In genomic region chr17:12415031-12415430, GRCh38 we compare ENCODE assay signal across 18 cellular contexts.
A peak's percentile ranks its signal among the peaks of the same experiment; 100 is the strongest.
DNase-seq lines count a peak whose midpoint lies in the region; ATAC-seq and TF ChIP-seq lines count a peak whose summit lies in the region.
"Had no signal": no experiment of that assay in that cellular context is flagged by ENCODE, and none has a peak within 500 bp of the region (broad histone marks: within the 10 kb centered on the region; RNA-seq: fewer than 3 reads in every experiment).

No MANE protein-coding gene starts in this region.

- H3K4me1 Mint-ChIP-seq in activated CD4-positive, alpha-beta T cell treated with anti-CD3 and anti-CD28 coated beads, Interleukin-2, amount 10 ng/mL, durations not matched to agents 24 days and 14 days: no peaks in the 10 kb centered on the region
- H3K4me1 Mint-ChIP-seq in endothelial cell (ENCODE audit: unreplicated experiment): peaks cover 5% of the 10 kb centered on the region
- H3K4me1 Mint-ChIP-seq: activated naive CD8-positive, alpha-beta T cell treated with anti-CD3 and anti-CD28 coated beads, Interleukin-2, amount 10 ng/mL, durations not matched to agents 7 days and 5 days had no signal

- ATAC-seq in mucosa of descending colon: peak; percentile 27
- no peak for ATAC-seq in HG03139 (IDR thresholded peaks at IDR 0.05; ENCODE audit: unreplicated experiment)
- no peak for ATAC-seq in HG03196 (IDR thresholded peaks at IDR 0.05; ENCODE audit: unreplicated experiment)
- ATAC-seq: upper lobe of right lung had no signal

- no peaks in the 10 kb centered on the region for H3K36me3 Mint-ChIP-seq in activated CD4-positive, alpha-beta T cell treated with anti-CD3 and anti-CD28 coated beads, Interleukin-2, amount 10 ng/mL, durations not matched to agents 24 days and 14 days (ENCODE audit: low read depth)
- no peaks in the 10 kb centered on the region for H3K36me3 Mint-ChIP-seq in endothelial cell (ENCODE audit: low read depth, unreplicated experiment)
- H3K36me3 Mint-ChIP-seq: activated naive CD8-positive, alpha-beta T cell treated with anti-CD3 and anti-CD28 coated beads, Interleukin-2, amount 10 ng/mL, durations not matched to agents 7 days and 5 days had no signal

- H3K27ac ChIP-seq in epithelial cell of prostate: no peak overlapping the region
- H3K27ac ChIP-seq: upper lobe of right lung had no signal

- no peaks in the 10 kb centered on the region for H3K36me3 ChIP-seq in MG63
- no peaks in the 10 kb centered on the region for H3K36me3 ChIP-seq in mucosa of descending colon (ENCODE audit: low read depth)
- H3K36me3 ChIP-seq: upper lobe of right lung had no signal

- H3K27me3 Mint-ChIP-seq in activated CD4-positive, alpha-beta T cell treated with anti-CD3 and anti-CD28 coated beads, Interleukin-2, amount 10 ng/mL, durations not matched to agents 24 days and 14 days: no peaks in the 10 kb centered on the region
- H3K27me3 Mint-ChIP-seq in endothelial cell (ENCODE audit: unreplicated experiment): no peaks in the 10 kb centered on the region
- H3K27me3 Mint-ChIP-seq: activated naive CD8-positive, alpha-beta T cell treated with anti-CD3 and anti-CD28 coated beads, Interleukin-2, amount 10 ng/mL, durations not matched to agents 7 days and 5 days had no signal

- no peaks in the 10 kb centered on the region for H3K9me3 ChIP-seq in MG63
- no peaks in the 10 kb centered on the region for H3K9me3 ChIP-seq in mucosa of descending colon
- H3K9me3 ChIP-seq: upper lobe of right lung had no signal

- TF ChIP-seq CTCF in AG10803 (conservative IDR thresholded peaks at IDR 0.05; ENCODE audit: low read length) (no peak), mucosa of descending colon (IDR thresholded peaks at IDR 0.05) (no peak), endothelial cell (IDR thresholded peaks at IDR 0.05; ENCODE audit: unreplicated experiment) (no peak)

- no peak overlapping the region for H3K27ac Mint-ChIP-seq in activated CD4-positive, alpha-beta T cell treated with anti-CD3 and anti-CD28 coated beads, Interleukin-2, amount 10 ng/mL, durations not matched to agents 24 days and 14 days
- H3K27ac Mint-ChIP-seq in endothelial cell (ENCODE audit: unreplicated experiment): no peak overlapping the region
- H3K27ac Mint-ChIP-seq: activated naive CD8-positive, alpha-beta T cell treated with anti-CD3 and anti-CD28 coated beads, Interleukin-2, amount 10 ng/mL, durations not matched to agents 7 days and 5 days had no signal

- H3K9me3 Mint-ChIP-seq in activated CD4-positive, alpha-beta T cell treated with anti-CD3 and anti-CD28 coated beads, Interleukin-2, amount 10 ng/mL, durations not matched to agents 24 days and 14 days: peaks cover 16% of the 10 kb centered on the region
- no peaks in the 10 kb centered on the region for H3K9me3 Mint-ChIP-seq in endothelial cell (ENCODE audit: unreplicated experiment)

- DNase-seq in AG10803 (ENCODE audit: low read depth): peak; percentile 61
- DNase-seq in MG63: peak; percentile 4
- peak; percentile 31 for DNase-seq in epithelial cell of prostate (ENCODE audit: low read depth, low spot score)
- DNase-seq in mucosa of descending colon: no peak
- DNase-seq in activated CD4-positive, alpha-beta T cell treated with anti-CD3 and anti-CD28 coated beads, Interleukin-2, amount 10 ng/mL, durations not matched to agents 24 days and 14 days: no peak
- DNase-seq in endothelial cell (ENCODE audit: low spot score): no peak
- DNase-seq: activated naive CD8-positive, alpha-beta T cell treated with anti-CD3 and anti-CD28 coated beads, Interleukin-2, amount 10 ng/mL, durations not matched to agents 7 days and 5 days; AML-193; DMS153; GOT3; head of caudate nucleus; NCI-H1436; nucleus accumbens; SIG-M5; upper lobe of right lung had no signal

- H3K4me3 Mint-ChIP-seq in activated CD4-positive, alpha-beta T cell treated with anti-CD3 and anti-CD28 coated beads, Interleukin-2, amount 10 ng/mL, durations not matched to agents 24 days and 14 days: no peak overlapping the region
- no peak overlapping the region for H3K4me3 Mint-ChIP-seq in endothelial cell (ENCODE audit: unreplicated experiment)
- H3K4me3 Mint-ChIP-seq: activated naive CD8-positive, alpha-beta T cell treated with anti-CD3 and anti-CD28 coated beads, Interleukin-2, amount 10 ng/mL, durations not matched to agents 7 days and 5 days had no signal

- no peaks in the 10 kb centered on the region for H3K4me1 ChIP-seq in mucosa of descending colon (ENCODE audit: low read depth)
- H3K4me1 ChIP-seq: upper lobe of right lung had no signal

- intact Hi-C loops in mucosa of descending colon (cut with DNase I, micrococcal nuclease): no loop called here
- intact Hi-C loops in activated CD4-positive, alpha-beta T cell treated with anti-CD3 and anti-CD28 coated beads, Interleukin-2, amount 10 ng/mL, durations not matched to agents 24 days and 14 days (cut with micrococcal nuclease): no loop called here

- H3K4me3 ChIP-seq in AG10803 (ENCODE audit: low read length): no peak overlapping the region
- H3K4me3 ChIP-seq in MG63: no peak overlapping the region
- H3K4me3 ChIP-seq in mucosa of descending colon: no peak overlapping the region
- H3K4me3 ChIP-seq: lung, upper lobe of right lung had no signal

- no peaks in the 10 kb centered on the region for H3K27me3 ChIP-seq in MG63
- H3K27me3 ChIP-seq: upper lobe of right lung had no signal

Comparison
In these comparisons a context has a peak if more than half of its experiments do, and no peak if none do; other contexts are left out.
1. DNase-seq: peak in AG10803 (single experiment), MG63 (single experiment) and epithelial cell of prostate (single experiment); none in mucosa of descending colon (0 of 3), activated CD4-positive, alpha-beta T cell treated with anti-CD3 and anti-CD28 coated beads, Interleukin-2, amount 10 ng/mL, durations not matched to agents 24 days and 14 days (single experiment) and endothelial cell (single experiment).